1 cellular context compared by ENCODE assay signal in genomic region chr2:74429487-74430451, GRCh38.
TF ChIP-seq lines count a peak whose summit lies in the region.

No MANE protein-coding gene starts in this region.

TF ChIP-seq in HepG2, 621 proteins besides CTCF, POLR2A, EP300 and RAD21 (continued from another document and continues in another):
- TF ChIP-seq, protein P1, sequence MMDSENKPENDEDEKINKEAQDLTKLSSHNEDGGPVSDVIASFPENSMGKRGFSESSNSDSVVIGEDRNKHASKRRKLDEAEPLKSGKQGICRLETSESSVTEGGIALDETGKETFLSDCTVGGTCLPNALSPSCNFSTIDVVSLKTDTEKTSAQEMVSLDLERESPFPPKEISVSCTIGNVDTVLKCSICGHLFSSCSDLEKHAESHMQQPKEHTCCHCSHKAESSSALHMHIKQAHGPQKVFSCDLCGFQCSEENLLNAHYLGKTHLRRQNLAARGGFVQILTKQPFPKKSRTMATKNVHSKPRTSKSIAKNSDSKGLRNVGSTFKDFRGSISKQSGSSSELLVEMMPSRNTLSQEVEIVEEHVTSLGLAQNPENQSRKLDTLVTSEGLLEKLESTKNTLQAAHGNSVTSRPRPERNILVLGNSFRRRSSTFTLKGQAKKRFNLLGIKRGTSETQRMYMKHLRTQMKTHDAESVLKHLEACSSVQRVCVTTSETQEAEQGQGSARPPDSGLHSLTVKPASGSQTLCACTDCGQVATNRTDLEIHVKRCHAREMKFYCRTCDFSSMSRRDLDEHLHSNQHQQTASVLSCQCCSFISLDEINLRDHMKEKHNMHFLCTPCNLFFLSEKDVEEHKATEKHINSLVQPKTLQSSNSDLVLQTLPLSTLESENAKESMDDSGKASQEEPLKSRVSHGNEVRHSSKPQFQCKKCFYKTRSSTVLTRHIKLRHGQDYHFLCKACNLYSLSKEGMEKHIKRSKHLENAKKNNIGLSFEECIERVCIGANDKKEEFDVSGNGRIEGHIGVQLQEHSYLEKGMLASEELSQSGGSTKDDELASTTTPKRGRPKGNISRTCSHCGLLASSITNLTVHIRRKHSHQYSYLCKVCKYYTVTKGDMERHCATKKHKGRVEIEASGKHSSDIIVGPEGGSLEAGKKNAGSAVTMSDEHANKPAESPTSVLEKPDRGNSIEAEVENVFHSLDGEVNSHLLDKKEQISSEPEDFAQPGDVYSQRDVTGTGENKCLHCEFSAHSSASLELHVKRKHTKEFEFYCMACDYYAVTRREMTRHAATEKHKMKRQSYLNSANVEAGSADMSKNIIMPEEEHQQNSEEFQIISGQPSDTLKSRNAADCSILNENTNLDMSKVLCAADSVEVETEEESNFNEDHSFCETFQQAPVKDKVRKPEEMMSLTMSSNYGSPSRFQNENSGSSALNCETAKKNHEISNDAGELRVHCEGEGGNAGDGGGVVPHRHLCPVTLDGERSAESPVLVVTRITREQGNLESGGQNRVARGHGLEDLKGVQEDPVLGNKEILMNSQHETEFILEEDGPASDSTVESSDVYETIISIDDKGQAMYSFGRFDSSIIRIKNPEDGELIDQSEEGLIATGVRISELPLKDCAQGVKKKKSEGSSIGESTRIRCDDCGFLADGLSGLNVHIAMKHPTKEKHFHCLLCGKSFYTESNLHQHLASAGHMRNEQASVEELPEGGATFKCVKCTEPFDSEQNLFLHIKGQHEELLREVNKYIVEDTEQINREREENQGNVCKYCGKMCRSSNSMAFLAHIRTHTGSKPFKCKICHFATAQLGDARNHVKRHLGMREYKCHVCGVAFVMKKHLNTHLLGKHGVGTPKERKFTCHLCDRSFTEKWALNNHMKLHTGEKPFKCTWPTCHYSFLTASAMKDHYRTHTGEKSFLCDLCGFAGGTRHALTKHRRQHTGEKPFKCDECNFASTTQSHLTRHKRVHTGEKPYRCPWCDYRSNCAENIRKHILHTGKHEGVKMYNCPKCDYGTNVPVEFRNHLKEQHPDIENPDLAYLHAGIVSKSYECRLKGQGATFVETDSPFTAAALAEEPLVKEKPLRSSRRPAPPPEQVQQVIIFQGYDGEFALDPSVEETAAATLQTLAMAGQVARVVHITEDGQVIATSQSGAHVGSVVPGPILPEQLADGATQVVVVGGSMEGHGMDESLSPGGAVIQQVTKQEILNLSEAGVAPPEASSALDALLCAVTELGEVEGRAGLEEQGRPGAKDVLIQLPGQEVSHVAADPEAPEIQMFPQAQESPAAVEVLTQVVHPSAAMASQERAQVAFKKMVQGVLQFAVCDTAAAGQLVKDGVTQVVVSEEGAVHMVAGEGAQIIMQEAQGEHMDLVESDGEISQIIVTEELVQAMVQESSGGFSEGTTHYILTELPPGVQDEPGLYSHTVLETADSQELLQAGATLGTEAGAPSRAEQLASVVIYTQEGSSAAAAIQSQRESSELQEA (CRISPR knock-in tag; IDR thresholded peaks at IDR 0.05; ENCODE audit: not compliant biosample characterization): no peak
- TF ChIP-seq ZNF124 (CRISPR knock-in tag; IDR thresholded peaks at IDR 0.05) (no peak; the same call in 1 of the 2 replicates), ZNF607 (CRISPR knock-in tag; IDR thresholded peaks at IDR 0.05; ENCODE audit: borderline replicate concordance) (no peak), ZNF800 (CRISPR knock-in tag; IDR thresholded peaks at IDR 0.05) (0 out of 2 replicates have a peak, but pooled peaks have one; percentile 51), ZNF232 (CRISPR knock-in tag; IDR thresholded peaks at IDR 0.05; ENCODE audit: borderline replicate concordance) (no peak), PBX2 (CRISPR knock-in tag; IDR thresholded peaks at IDR 0.05) (0 out of 2 replicates have a peak, but pooled peaks have one; percentile 34), GFI1 (CRISPR knock-in tag; IDR thresholded peaks at IDR 0.05; ENCODE audit: borderline replicate concordance) (peak; percentile 36; the same call in 1 of the 2 replicates), ZIK1 (CRISPR knock-in tag; IDR thresholded peaks at IDR 0.05; ENCODE audit: borderline replicate concordance, low read depth) (peak; percentile 31; the same call in 1 of the 2 replicates), ZFX (CRISPR knock-in tag; IDR thresholded peaks at IDR 0.05; ENCODE audit: low read depth) (peak; percentile 87), MAX (IDR thresholded peaks at IDR 0.05) (peak; percentile 71), ZNF296 (CRISPR knock-in tag; conservative IDR thresholded peaks at IDR 0.05) (no peak), ZNF350 (CRISPR knock-in tag; IDR thresholded peaks at IDR 0.05; ENCODE audit: borderline replicate concordance, low read depth) (peak; percentile 74), ZNF24 (IDR thresholded peaks at IDR 0.05) (no peak), NFIB (CRISPR knock-in tag; IDR thresholded peaks at IDR 0.05; ENCODE audit: borderline replicate concordance) (no peak), ZSCAN31 (CRISPR knock-in tag; IDR thresholded peaks at IDR 0.05; ENCODE audit: low read depth) (peak; percentile 89), HES4 (CRISPR knock-in tag; IDR thresholded peaks at IDR 0.05; ENCODE audit: borderline replicate concordance) (no peak), ARID2 (CRISPR knock-in tag; IDR thresholded peaks at IDR 0.05; ENCODE audit: borderline replicate concordance) (0 out of 2 replicates have a peak, but pooled peaks have one; percentile 70), ZNF605 (CRISPR knock-in tag; IDR thresholded peaks at IDR 0.05) (peak; percentile 89), ZHX1 (CRISPR knock-in tag; IDR thresholded peaks at IDR 0.05; ENCODE audit: low read depth) (peak; percentile 68; the same call in 1 of the 2 replicates), ZNF281 (CRISPR knock-in tag; IDR thresholded peaks at IDR 0.05; ENCODE audit: borderline replicate concordance) (peak; percentile 92), BRCA1 (CRISPR knock-in tag; IDR thresholded peaks at IDR 0.05) (no peak), KLF12 (CRISPR knock-in tag; IDR thresholded peaks at IDR 0.05; ENCODE audit: borderline replicate concordance) (0 out of 2 replicates have a peak, but pooled peaks have one; percentile 57), HMGA1 (CRISPR knock-in tag; conservative IDR thresholded peaks at IDR 0.05) (no peak), CBFB (CRISPR knock-in tag; IDR thresholded peaks at IDR 0.05) (peak; percentile 98), GTF2F1 (IDR thresholded peaks at IDR 0.05; ENCODE audit: low read length) (no peak), AGO2 (optimal IDR thresholded peaks at IDR 0.05; ENCODE audit: low read depth, low read length) (peak; percentile 96), FOXP1 (IDR thresholded peaks at IDR 0.05) (no peak), FOXP1 (CRISPR knock-in tag; IDR thresholded peaks at IDR 0.05) (peak; percentile 37; the same call in 1 of the 2 replicates)
- TF ChIP-seq, protein P2, sequence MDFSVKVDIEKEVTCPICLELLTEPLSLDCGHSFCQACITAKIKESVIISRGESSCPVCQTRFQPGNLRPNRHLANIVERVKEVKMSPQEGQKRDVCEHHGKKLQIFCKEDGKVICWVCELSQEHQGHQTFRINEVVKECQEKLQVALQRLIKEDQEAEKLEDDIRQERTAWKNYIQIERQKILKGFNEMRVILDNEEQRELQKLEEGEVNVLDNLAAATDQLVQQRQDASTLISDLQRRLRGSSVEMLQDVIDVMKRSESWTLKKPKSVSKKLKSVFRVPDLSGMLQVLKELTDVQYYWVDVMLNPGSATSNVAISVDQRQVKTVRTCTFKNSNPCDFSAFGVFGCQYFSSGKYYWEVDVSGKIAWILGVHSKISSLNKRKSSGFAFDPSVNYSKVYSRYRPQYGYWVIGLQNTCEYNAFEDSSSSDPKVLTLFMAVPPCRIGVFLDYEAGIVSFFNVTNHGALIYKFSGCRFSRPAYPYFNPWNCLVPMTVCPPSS (IDR thresholded peaks at IDR 0.05): no peak
- TF ChIP-seq, protein P3, sequence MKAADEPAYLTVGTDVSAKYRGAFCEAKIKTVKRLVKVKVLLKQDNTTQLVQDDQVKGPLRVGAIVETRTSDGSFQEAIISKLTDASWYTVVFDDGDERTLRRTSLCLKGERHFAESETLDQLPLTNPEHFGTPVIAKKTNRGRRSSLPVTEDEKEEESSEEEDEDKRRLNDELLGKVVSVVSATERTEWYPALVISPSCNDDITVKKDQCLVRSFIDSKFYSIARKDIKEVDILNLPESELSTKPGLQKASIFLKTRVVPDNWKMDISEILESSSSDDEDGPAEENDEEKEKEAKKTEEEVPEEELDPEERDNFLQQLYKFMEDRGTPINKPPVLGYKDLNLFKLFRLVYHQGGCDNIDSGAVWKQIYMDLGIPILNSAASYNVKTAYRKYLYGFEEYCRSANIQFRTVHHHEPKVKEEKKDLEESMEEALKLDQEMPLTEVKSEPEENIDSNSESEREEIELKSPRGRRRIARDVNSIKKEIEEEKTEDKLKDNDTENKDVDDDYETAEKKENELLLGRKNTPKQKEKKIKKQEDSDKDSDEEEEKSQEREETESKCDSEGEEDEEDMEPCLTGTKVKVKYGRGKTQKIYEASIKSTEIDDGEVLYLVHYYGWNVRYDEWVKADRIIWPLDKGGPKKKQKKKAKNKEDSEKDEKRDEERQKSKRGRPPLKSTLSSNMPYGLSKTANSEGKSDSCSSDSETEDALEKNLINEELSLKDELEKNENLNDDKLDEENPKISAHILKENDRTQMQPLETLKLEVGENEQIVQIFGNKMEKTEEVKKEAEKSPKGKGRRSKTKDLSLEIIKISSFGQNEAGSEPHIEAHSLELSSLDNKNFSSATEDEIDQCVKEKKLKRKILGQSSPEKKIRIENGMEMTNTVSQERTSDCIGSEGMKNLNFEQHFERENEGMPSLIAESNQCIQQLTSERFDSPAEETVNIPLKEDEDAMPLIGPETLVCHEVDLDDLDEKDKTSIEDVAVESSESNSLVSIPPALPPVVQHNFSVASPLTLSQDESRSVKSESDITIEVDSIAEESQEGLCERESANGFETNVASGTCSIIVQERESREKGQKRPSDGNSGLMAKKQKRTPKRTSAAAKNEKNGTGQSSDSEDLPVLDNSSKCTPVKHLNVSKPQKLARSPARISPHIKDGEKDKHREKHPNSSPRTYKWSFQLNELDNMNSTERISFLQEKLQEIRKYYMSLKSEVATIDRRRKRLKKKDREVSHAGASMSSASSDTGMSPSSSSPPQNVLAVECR (CRISPR knock-in tag; IDR thresholded peaks at IDR 0.05; ENCODE audit: borderline replicate concordance): peak; percentile 83; the same call in 1 of the 2 replicates
- TF ChIP-seq, protein P4, sequence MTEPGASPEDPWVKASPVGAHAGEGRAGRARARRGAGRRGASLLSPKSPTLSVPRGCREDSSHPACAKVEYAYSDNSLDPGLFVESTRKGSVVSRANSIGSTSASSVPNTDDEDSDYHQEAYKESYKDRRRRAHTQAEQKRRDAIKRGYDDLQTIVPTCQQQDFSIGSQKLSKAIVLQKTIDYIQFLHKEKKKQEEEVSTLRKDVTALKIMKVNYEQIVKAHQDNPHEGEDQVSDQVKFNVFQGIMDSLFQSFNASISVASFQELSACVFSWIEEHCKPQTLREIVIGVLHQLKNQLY (CRISPR knock-in tag; IDR thresholded peaks at IDR 0.05): peak; percentile 36
